ENCODE assay signal across 22 cellular contexts in the genomic region with DNA sequence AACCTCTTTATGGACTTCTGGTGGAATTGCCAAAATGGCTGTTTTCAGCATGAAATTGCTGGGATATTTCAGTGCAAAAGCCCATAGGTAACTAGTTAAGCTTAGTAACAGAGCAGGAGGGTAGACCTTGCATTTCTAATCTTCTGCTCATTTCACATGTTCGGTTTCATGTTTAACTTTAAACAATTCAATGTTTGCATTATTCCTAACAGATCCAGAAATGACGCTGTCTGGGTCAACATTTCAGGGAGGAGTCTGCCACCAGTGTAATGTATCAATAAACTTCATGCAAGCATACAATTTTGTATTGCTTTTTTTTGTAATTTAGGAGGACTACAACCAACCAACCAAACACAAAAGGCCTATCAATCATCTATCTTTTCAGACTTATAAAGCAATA. TPM values are rescaled to one million over a fixed set of nuclear protein-coding genes. Genes with fewer than 3 reads are reported as not detected.
"Had no signal": no experiment of that assay in that cellular context is flagged by ENCODE, and none has a peak within 500 bp of the region (broad histone marks: within the 10 kb centered on the region; RNA-seq: fewer than 3 reads in every experiment).

No MANE protein-coding gene starts in this region.

- ATAC-seq: PC-3 had no signal

- DNase-seq: KBM-7; MV-4-11; NCI-H1048; NCI-H1105; NCI-H1417; NCI-H146; NCI-H1694 treated with DMSO at 0.1 percent for 48 hours; NCI-H1930; NCI-H2081; NCI-H2171; NCI-H226; NCI-H446; NCI-H510A treated with DMSO at 0.1 percent for 48 hours; NCI-H526; NCI-H748 treated with DMSO at 0.1 percent for 48 hours; NK-92 treated with Interleukin-12 subunit alpha and Interleukin-12 subunit beta, amount 100 ng/mL, for 24 hours; PC-3; Peyer's patch; Right ventricle myocardium superior; RPMI8226; SIG-M5 had no signal

RNA-seq across cellular contexts. Expression of a gene that starts 22.4 kb away (rescaled TPM):
- total RNA-seq: OCI-LY7, Right ventricle myocardium superior had no signal
